Comparison of ENCODE assay signal across 15 cellular contexts in the genomic region with DNA sequence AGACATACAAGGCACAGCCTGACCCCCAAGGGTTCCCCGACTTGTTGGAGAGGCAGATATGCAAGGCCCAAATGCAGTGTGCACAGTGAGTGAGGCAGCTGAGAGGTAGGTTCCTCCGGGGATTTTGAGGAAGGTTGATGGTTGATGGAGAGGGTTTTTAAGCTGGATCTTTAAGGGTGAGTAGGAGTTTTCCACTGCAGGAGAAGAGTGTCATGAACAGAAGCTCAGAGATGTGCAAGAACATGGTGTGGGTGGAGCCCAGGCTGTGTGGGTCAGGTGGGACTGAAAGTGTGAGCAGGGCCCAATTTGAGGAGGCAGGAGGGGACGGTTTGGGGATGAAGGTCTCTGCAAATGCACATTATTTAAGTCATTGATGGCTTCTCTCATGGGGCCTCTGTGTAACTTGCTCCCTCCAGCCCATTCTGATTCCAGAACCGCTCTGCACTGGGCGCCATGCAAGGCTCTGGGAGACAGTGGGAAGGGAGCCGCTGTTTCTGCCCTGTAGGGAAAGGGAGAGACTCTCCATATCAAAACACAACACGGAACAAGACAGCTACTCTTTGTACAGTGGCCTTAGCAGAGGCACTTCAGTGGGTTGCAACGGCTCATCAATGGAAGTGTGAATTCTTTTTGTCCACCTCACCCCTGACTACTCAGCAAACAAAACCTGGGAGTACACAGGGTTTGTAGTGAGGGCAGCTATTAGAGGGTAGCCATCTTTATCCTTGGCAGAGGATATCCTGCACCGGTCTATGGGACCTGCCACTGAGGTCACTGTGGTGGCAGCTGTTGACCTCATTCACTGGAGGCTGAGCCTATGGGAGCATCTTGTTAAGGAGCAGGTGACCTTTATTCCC. TPM values are rescaled to one million over a fixed set of nuclear protein-coding genes. Genes with fewer than 3 reads are reported as not detected.
"Had no signal": no experiment of that assay in that cellular context is flagged by ENCODE, and none has a peak within 500 bp of the region (broad histone marks: within the 10 kb centered on the region; RNA-seq: fewer than 3 reads in every experiment).

No MANE protein-coding gene starts in this region.

- H3K27ac ChIP-seq: body of pancreas, colonic mucosa, parathyroid adenoma, sigmoid colon, tibial artery had no signal

- ATAC-seq: body of pancreas, natural killer cell, T-cell had no signal

- H3K27me3 ChIP-seq: body of pancreas, colonic mucosa, sigmoid colon, tibial artery had no signal

- H3K4me3 ChIP-seq: body of pancreas, colonic mucosa, sigmoid colon, tibial artery had no signal

- DNase-seq: activated CD4-positive, alpha-beta T cell treated with anti-CD3 and anti-CD28 coated beads, Interleukin-2, amount 10 ng/mL, durations not matched to agents 7 days and 5 days; activated naive CD4-positive, alpha-beta T cell treated with Interleukin-2 at 50 U/mL for 16 hours; body of pancreas; central memory CD4-positive, alpha-beta T cell; colonic mucosa; mesenchymal stem cell; natural killer cell; sigmoid colon; SK-N-SH; stimulated activated naive CD4-positive, alpha-beta T cell; substantia nigra; T-cell; tibial artery had no signal

- H3K36me3 ChIP-seq: colonic mucosa, sigmoid colon, tibial artery had no signal

- H3K9me3 ChIP-seq: body of pancreas, colonic mucosa, sigmoid colon, SK-N-SH, tibial artery had no signal

- H3K4me1 ChIP-seq: body of pancreas, colonic mucosa, parathyroid adenoma, sigmoid colon, tibial artery had no signal

RNA-seq across cellular contexts. Expression of a gene that starts 29.7 kb away (rescaled TPM):
- total RNA-seq: activated CD4-positive, alpha-beta T cell treated with anti-CD3 and anti-CD28 coated beads, Interleukin-2, amount 10 ng/mL, durations not matched to agents 7 days and 5 days; activated CD8-positive, alpha-beta memory T cell treated with anti-CD3 and anti-CD28 coated beads for 36 hours; natural killer cell had no signal
